Comparison of ENCODE assay signal across 9 cellular contexts in the genomic region with DNA sequence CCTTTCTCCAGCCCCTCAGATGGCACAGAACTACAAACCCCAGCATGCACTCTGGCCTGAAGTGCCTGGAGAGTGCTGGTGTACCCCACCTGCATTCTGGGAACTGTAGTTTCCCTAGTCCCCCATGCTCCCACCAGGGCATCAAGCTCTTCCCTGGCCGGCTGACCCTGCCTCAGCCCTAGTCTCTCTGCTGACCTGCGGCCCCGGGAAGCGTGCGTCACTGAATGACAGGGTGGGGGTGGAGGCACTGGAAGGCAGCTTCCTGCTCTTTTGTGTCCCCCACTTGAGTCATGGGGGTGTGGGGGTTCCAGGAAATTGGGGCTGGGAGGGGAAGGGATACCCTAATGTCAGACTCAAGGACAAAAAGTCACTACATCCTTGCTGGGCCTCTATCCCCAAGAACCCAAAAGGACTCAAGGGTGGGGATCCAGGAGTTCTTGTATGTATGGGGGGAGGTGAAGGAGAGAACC. TPM values are rescaled to one million over a fixed set of nuclear protein-coding genes. Genes with fewer than 3 reads are reported as not detected.
DNase-seq lines count a peak whose midpoint lies in the region; ATAC-seq and TF ChIP-seq lines count a peak whose summit lies in the region.
"Had no signal": no experiment of that assay in that cellular context is flagged by ENCODE, and none has a peak within 500 bp of the region (broad histone marks: within the 10 kb centered on the region; RNA-seq: fewer than 3 reads in every experiment).

No MANE protein-coding gene starts in this region.

- TF ChIP-seq EP300 in suprapubic skin (IDR thresholded peaks at IDR 0.05): no peak

- H3K27ac ChIP-seq in cardiac muscle cell (peak overlapping the region; percentile 90), suprapubic skin (no peak overlapping the region)

- no peak for DNase-seq in Right ventricle myocardium inferior (ENCODE audit: missing footprints)
- no peak for DNase-seq in cardiac septum (ENCODE audit: low spot score)
- peak; percentile 32 for DNase-seq in NCI-H82 treated with DMSO at 0.1 percent for 48 hours (lab: John Stamatoyannopoulos, UW; ENCODE audit: unreplicated experiment)
- peak; percentile 52 to 80 for DNase-seq in cardiac muscle cell (ENCODE audit: low read depth in 1 of 2, low spot score in 1 of 2)
- DNase-seq in suprapubic skin (ENCODE audit: low spot score in 2 of 2): no peak
- DNase-seq in kidney glomerular epithelial cell (lab: John Stamatoyannopoulos, UW): no peak
- no peak for DNase-seq in T-helper 2 cell treated with Interferon-gamma antibody and Interleukin-4, amounts not matched to agents 5 μg/mL and 100 μg/mL, for 36 hours (ENCODE audit: low spot score)

- TF ChIP-seq POLR2A in suprapubic skin (IDR thresholded peaks at IDR 0.05): no peak

- H3K9me3 Mint-ChIP-seq in T-helper 2 cell treated with Interferon-gamma antibody and Interleukin-4, amounts not matched to agents 5 μg/mL and 100 μg/mL, for 36 hours: peaks cover 6% of the 10 kb centered on the region

- ATAC-seq in Right ventricle myocardium inferior: peak; percentile 45
- no peak for ATAC-seq in HG02571 (IDR thresholded peaks at IDR 0.05; ENCODE audit: unreplicated experiment)

- intact Hi-C loops in Right ventricle myocardium inferior (cut with DNase I) (no loop called here), cardiac septum (cut with DNase I) (no loop called here)

- H3K4me3 Mint-ChIP-seq in T-helper 2 cell treated with Interferon-gamma antibody and Interleukin-4, amounts not matched to agents 5 μg/mL and 100 μg/mL, for 36 hours: no peak overlapping the region

- H3K36me3 Mint-ChIP-seq in T-helper 2 cell treated with Interferon-gamma antibody and Interleukin-4, amounts not matched to agents 5 μg/mL and 100 μg/mL, for 36 hours (ENCODE audit: low read depth): no peaks in the 10 kb centered on the region

- H3K27me3 Mint-ChIP-seq in T-helper 2 cell treated with Interferon-gamma antibody and Interleukin-4, amounts not matched to agents 5 μg/mL and 100 μg/mL, for 36 hours (ENCODE audit: low read depth): peaks cover 19% of the 10 kb centered on the region

- 20% methylated on average over 5 of the region's 5 CpGs for WGBS in suprapubic skin

- peaks cover 37% of the 10 kb centered on the region for H3K4me1 ChIP-seq in cardiac muscle cell (ENCODE audit: low read depth)
- H3K4me1 ChIP-seq in suprapubic skin: peaks cover 21% of the 10 kb centered on the region

- H3K4me1 Mint-ChIP-seq in T-helper 2 cell treated with Interferon-gamma antibody and Interleukin-4, amounts not matched to agents 5 μg/mL and 100 μg/mL, for 36 hours (ENCODE audit: low read depth): peaks cover 25% of the 10 kb centered on the region

- H3K36me3 ChIP-seq in cardiac muscle cell (no peaks in the 10 kb centered on the region), suprapubic skin (no peaks in the 10 kb centered on the region)

- H3K4me3 ChIP-seq in cardiac muscle cell: no peak overlapping the region
- peak overlapping the region; percentile 17 for H3K4me3 ChIP-seq in suprapubic skin

- no peak overlapping the region for H3K27ac Mint-ChIP-seq in T-helper 2 cell treated with Interferon-gamma antibody and Interleukin-4, amounts not matched to agents 5 μg/mL and 100 μg/mL, for 36 hours
- H3K27ac Mint-ChIP-seq: T-cell had no signal

- no peaks in the 10 kb centered on the region for H3K27me3 ChIP-seq in cardiac muscle cell
- H3K27me3 ChIP-seq in suprapubic skin: peaks cover 4% of the 10 kb centered on the region

- H3K9me3 ChIP-seq in cardiac muscle cell (ENCODE audit: low read depth) (no peaks in the 10 kb centered on the region), suprapubic skin (no peaks in the 10 kb centered on the region)

- TF ChIP-seq CTCF in cardiac muscle cell (IDR thresholded peaks at IDR 0.05; ENCODE audit: low read depth, low read length): no peak
- TF ChIP-seq CTCF in suprapubic skin (IDR thresholded peaks at IDR 0.05): no peak

RNA-seq across cellular contexts. Expression of a gene that starts 2.1 kb away (rescaled TPM):
- total RNA-seq in Right ventricle myocardium inferior (19.4 TPM), cardiac septum (26.5 TPM), cardiac muscle cell (19.7 and 20.3 TPM in 2 replicates), suprapubic skin (10 to 100 TPM in 1 of 4 donors, 1 to 10 TPM in 3; 2.6 to 10.9 (median 6.8) TPM)
- polyA plus RNA-seq in cardiac muscle cell: 13.1 and 16.3 TPM in 2 replicates

RNA-seq across cellular contexts. Expression of a gene that starts 14.7 kb away (rescaled TPM):
- 97.3 TPM for total RNA-seq in Right ventricle myocardium inferior
- 61.9 TPM for total RNA-seq in cardiac septum
- total RNA-seq in cardiac muscle cell: 91.5 and 110 TPM in 2 replicates
- 48.0 and 64.2 TPM in 2 replicates for polyA plus RNA-seq in cardiac muscle cell
- under 1 TPM in 1 of 4 donors, not detected in 3; 0.70 TPM for total RNA-seq in suprapubic skin

RNA-seq across cellular contexts. Expression of a gene that starts 31.4 kb away (rescaled TPM):
- total RNA-seq in Right ventricle myocardium inferior: not detected
- total RNA-seq in cardiac septum: 0.13 TPM
- 7.1 and 8.4 TPM in 2 replicates for total RNA-seq in cardiac muscle cell
- 13.0 and 22.7 TPM in 2 replicates for polyA plus RNA-seq in cardiac muscle cell
- 100 to 1,000 TPM in 2 of 4 donors, 10 to 100 TPM in 2; 27.0 to 195 (median 122) TPM for total RNA-seq in suprapubic skin

RNA-seq across cellular contexts. Expression of a gene that starts 35.4 kb away (rescaled TPM):
- total RNA-seq in Right ventricle myocardium inferior: 24.5 TPM
- 28.5 TPM for total RNA-seq in cardiac septum
- 27.2 and 29.2 TPM in 2 replicates for total RNA-seq in cardiac muscle cell
- polyA plus RNA-seq in cardiac muscle cell: 18.4 and 20.4 TPM in 2 replicates
- 10 to 100 TPM; 29.5 to 42.3 (median 31.9) TPM for total RNA-seq in suprapubic skin

RNA-seq across cellular contexts. Expression of a gene that starts 55.5 kb away (rescaled TPM):
- 5.5 TPM for total RNA-seq in Right ventricle myocardium inferior
- total RNA-seq in cardiac septum: 5.2 TPM
- total RNA-seq in cardiac muscle cell: 9.0 and 9.8 TPM in 2 replicates
- polyA plus RNA-seq in cardiac muscle cell: 5.2 and 6.8 TPM in 2 replicates
- total RNA-seq in suprapubic skin: 1 to 10 TPM; 2.6 to 8.7 (median 4.1) TPM

Comparison
In these comparisons a context has a peak if more than half of its experiments do, and no peak if none do; other contexts are left out.
1. DNase-seq: peak in NCI-H82 treated with DMSO at 0.1 percent for 48 hours (single experiment) and cardiac muscle cell (2 of 2); none in Right ventricle myocardium inferior (single experiment), cardiac septum (single experiment), suprapubic skin (0 of 2), kidney glomerular epithelial cell (single experiment) and T-helper 2 cell treated with Interferon-gamma antibody and Interleukin-4, amounts not matched to agents 5 μg/mL and 100 μg/mL, for 36 hours (single experiment).
2. RNA of a gene that starts 14.7 kb away (total RNA-seq): 91.5 to 110 TPM in cardiac muscle cell, 97.3 TPM in Right ventricle myocardium inferior (single experiment) and 61.9 TPM in cardiac septum (single experiment); 0.70 TPM in suprapubic skin; every median in the first group is over 10 times any median in the second.